ENCODE assay signal across 23 cellular contexts in the genomic region with DNA sequence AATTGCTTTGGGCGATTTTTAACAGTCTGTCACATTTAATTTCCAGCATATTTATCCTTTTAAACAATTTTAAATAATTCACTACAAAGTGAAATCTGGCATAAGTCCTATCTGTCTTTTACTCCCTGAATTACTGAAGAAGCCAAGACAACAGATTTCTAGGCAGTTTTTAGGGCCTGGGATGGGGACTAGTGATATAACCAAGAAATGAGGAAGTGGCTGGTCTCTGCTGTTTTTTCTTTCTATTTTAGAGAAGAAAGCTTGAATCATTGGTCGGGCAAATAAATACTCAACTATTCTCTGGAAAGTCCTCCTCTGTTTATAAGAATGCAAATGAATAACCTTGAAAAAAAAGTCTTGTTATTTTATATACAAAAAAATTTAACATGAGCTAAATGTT.
DNase-seq lines count a peak whose midpoint lies in the region; ATAC-seq and TF ChIP-seq lines count a peak whose summit lies in the region.
"Had no signal": no experiment of that assay in that cellular context is flagged by ENCODE, and none has a peak within 500 bp of the region (broad histone marks: within the 10 kb centered on the region; RNA-seq: fewer than 3 reads in every experiment).

No MANE protein-coding gene starts in this region.

- H3K27me3 Mint-ChIP-seq in memory B cell: peaks cover 3% of the 10 kb centered on the region
- H3K27me3 Mint-ChIP-seq: activated naive CD8-positive, alpha-beta T cell; naive thymus-derived CD8-positive, alpha-beta T cell; T-cell had no signal

- ATAC-seq in HG02678 (IDR thresholded peaks at IDR 0.05; ENCODE audit: unreplicated experiment) (peak; percentile 52), memory B cell (ENCODE audit: low read depth) (peak; percentile 52), HG03378 (IDR thresholded peaks at IDR 0.05; ENCODE audit: unreplicated experiment) (no peak), GM19035 (IDR thresholded peaks at IDR 0.05; ENCODE audit: unreplicated experiment) (no peak)
- ATAC-seq: HCT116; heart left ventricle; naive thymus-derived CD8-positive, alpha-beta T cell; pancreas; sciatic nerve; T-cell had no signal

- DNase-seq in CD1c-positive myeloid dendritic cell (ENCODE audit: extremely low spot score) (peak; percentile 25), OCI-LY7 (ENCODE audit: low spot score) (peak; percentile 44), memory B cell (ENCODE audit: low spot score in 2 of 2) (no peak), NCI-H2171 treated with DMSO at 0.1 percent for 48 hours (lab: John Stamatoyannopoulos, UW) (no peak), GM13977 (ENCODE audit: low spot score) (no peak)
- DNase-seq: heart left ventricle; naive thymus-derived CD8-positive, alpha-beta T cell; NCI-H1105; NCI-H524; pancreas; Right ventricle myocardium superior; T-cell; upper lobe of left lung had no signal

- H3K79me2 ChIP-seq in OCI-LY7 (ENCODE audit: insufficient read depth, low read depth, low read length): no peaks in the 10 kb centered on the region

- no peaks in the 10 kb centered on the region for H3K4me1 Mint-ChIP-seq in memory B cell
- H3K4me1 Mint-ChIP-seq: central memory CD8-positive, alpha-beta T cell; T-cell had no signal

- H3K4me3 ChIP-seq in OCI-LY7 (ENCODE audit: low read depth, low read length, poor library complexity, severe bottlenecking): no peak overlapping the region
- H3K4me3 ChIP-seq: ascending aorta, BLaER1, heart left ventricle, pancreas, upper lobe of left lung had no signal

- CTCF ChIA-PET in OCI-LY7 (lab: Charles Lee; ENCODE audit: unreplicated experiment): interaction anchor here (0.6 kb wide), 1 partner anchor 71 kb away, joined by 3 read pairs; no protein-coding TSS in a partner anchor

- in situ Hi-C loops in GM13977 (cut with MboI; ENCODE audit: low pct_unique_long_range_greater_than_20kb, low sequenced_read_pairs, unreplicated experiment): loop anchor here (25.0 kb wide), 1 partner anchor 318 kb away; no protein-coding TSS in a partner anchor

- H3K9me3 ChIP-seq in OCI-LY7 (ENCODE audit: low read length): no peaks in the 10 kb centered on the region
- H3K9me3 ChIP-seq: ascending aorta, BLaER1, heart left ventricle, pancreas, upper lobe of left lung had no signal

- BruUV-seq in OCI-LY7 (replicated peaks; lab: Mats Ljungman, UMichigan): no TSS peak

- POLR2A ChIA-PET in OCI-LY7 (lab: Charles Lee): interaction anchor here (0.6 to 1.8 kb wide), 6 partner anchors 9 to 320 kb away, joined by 3 to 6 read pairs (median 4); no protein-coding TSS in a partner anchor

- H3K27ac ChIP-seq in OCI-LY7 (ENCODE audit: low read depth, low read length, poor library complexity, severe bottlenecking): no peak overlapping the region
- H3K27ac ChIP-seq: ascending aorta, BLaER1, heart left ventricle, KMS-11, pancreas, upper lobe of left lung had no signal

- TF ChIP-seq CTCF in OCI-LY7 (conservative IDR thresholded peaks at IDR 0.05; ENCODE audit: low read length) (no peak), GM13977 (IDR thresholded peaks at IDR 0.05; ENCODE audit: extremely low read depth, insufficient read depth, missing control alignments) (no peak)

- no peaks in the 10 kb centered on the region for H3K4me1 ChIP-seq in OCI-LY7 (ENCODE audit: insufficient read depth, low read length, poor library complexity, severe bottlenecking)
- H3K4me1 ChIP-seq: ascending aorta, BLaER1, upper lobe of left lung had no signal

- peak overlapping the region; percentile 24; the same call in 1 of the 2 replicates for H2AFZ ChIP-seq in OCI-LY7 (ENCODE audit: low read length)

- H3K9me3 Mint-ChIP-seq in memory B cell: no peaks in the 10 kb centered on the region
- H3K9me3 Mint-ChIP-seq: central memory CD8-positive, alpha-beta T cell; naive thymus-derived CD8-positive, alpha-beta T cell; T-cell had no signal

- no peak overlapping the region for H3K4me2 ChIP-seq in OCI-LY7 (ENCODE audit: low read length)
- H3K4me2 ChIP-seq: BLaER1, KMS-11 had no signal

- intact Hi-C loops in OCI-LY7 (cut with micrococcal nuclease; ENCODE audit: unreplicated experiment): no loop called here

- H3K4me3 Mint-ChIP-seq in memory B cell: no peak overlapping the region
- H3K4me3 Mint-ChIP-seq: activated naive CD8-positive, alpha-beta T cell; central memory CD8-positive, alpha-beta T cell; naive thymus-derived CD8-positive, alpha-beta T cell; T-cell had no signal

- H4K20me1 ChIP-seq in OCI-LY7 (ENCODE audit: insufficient read depth, low read length): no peaks in the 10 kb centered on the region
- H4K20me1 ChIP-seq: BLaER1 had no signal

- H3K9me2 ChIP-seq in OCI-LY7 (ENCODE audit: insufficient read depth, low read length): no peaks in the 10 kb centered on the region

- no peaks in the 10 kb centered on the region for H3K36me3 ChIP-seq in OCI-LY7 (ENCODE audit: insufficient read depth, low read length)
- H3K36me3 ChIP-seq: ascending aorta, BLaER1, heart left ventricle, pancreas, upper lobe of left lung had no signal

- no peak overlapping the region for H3K27ac Mint-ChIP-seq in memory B cell
- H3K27ac Mint-ChIP-seq: activated naive CD8-positive, alpha-beta T cell; naive thymus-derived CD8-positive, alpha-beta T cell; T-cell had no signal

- H3K36me3 Mint-ChIP-seq in memory B cell: peaks cover 2% of the 10 kb centered on the region
- H3K36me3 Mint-ChIP-seq: activated naive CD8-positive, alpha-beta T cell; T-cell had no signal

Comparison
In these comparisons a context has a peak if more than half of its experiments do, and no peak if none do; other contexts are left out.
1. DNase-seq: peak in CD1c-positive myeloid dendritic cell (single experiment) and OCI-LY7 (single experiment); none in memory B cell (0 of 2), NCI-H2171 treated with DMSO at 0.1 percent for 48 hours (single experiment) and GM13977 (single experiment).
2. ATAC-seq: peak in HG02678 (single experiment) and memory B cell (single experiment); none in HG03378 (single experiment) and GM19035 (single experiment).